In the genomic region with DNA sequence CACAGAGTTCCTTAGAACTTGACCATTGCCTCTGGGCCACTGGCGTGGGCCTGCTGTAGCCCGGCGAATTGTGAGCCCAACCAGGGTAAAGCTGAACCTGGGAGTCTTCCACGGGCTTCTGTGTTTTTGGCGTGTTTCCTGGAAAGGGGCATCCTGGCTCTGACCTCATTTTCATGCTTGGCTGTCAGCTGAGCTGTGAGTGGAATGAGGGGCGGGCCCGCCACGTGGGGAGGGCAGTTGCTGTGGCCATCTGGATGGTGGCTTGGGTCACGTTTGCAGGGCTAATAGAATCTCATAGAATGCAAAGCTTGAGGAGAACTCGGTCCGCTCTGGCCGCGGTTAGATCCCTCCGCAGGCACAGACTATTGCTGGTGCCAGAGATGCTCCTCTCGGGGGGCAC, we compare ENCODE assay signal across 20 cellular contexts.
DNase-seq lines count a peak whose midpoint lies in the region; ATAC-seq and TF ChIP-seq lines count a peak whose summit lies in the region.
"Had no signal": no experiment of that assay in that cellular context is flagged by ENCODE, and none has a peak within 500 bp of the region (broad histone marks: within the 10 kb centered on the region; RNA-seq: fewer than 3 reads in every experiment).

No MANE protein-coding gene starts in this region.

- no peak for ATAC-seq in left ventricle myocardium superior
- ATAC-seq in GM18909 (IDR thresholded peaks at IDR 0.05; ENCODE audit: poor library complexity, unreplicated experiment): no peak
- ATAC-seq in GM21528 (IDR thresholded peaks at IDR 0.05; ENCODE audit: low FRiP score, unreplicated experiment): no peak
- ATAC-seq: HepG2, Right ventricle myocardium inferior had no signal

- intact Hi-C loops in left ventricle myocardium superior (cut with micrococcal nuclease): no loop called here
- intact Hi-C loops in head of caudate nucleus (cut with DNase I): no loop called here

- DNase-seq in right atrium auricular region (ENCODE audit: low spot score) (peak; percentile 34), left ventricle myocardium superior (no peak), head of caudate nucleus (peak in 24 of 42 donors; percentile 4 to 54 (median 29)), renal cortical epithelial cell (ENCODE audit: low read depth) (peak; percentile 32), hippocampal formation (lab: John Stamatoyannopoulos, UW) (no peak)
- DNase-seq: BE2C, DMS79, H9, NCI-H1694, NCI-H2081, NCI-H2171, NCI-H345, NCI-H82, OCI-M1 had no signal

- H3K27me3 ChIP-seq in right atrium auricular region: no peaks in the 10 kb centered on the region
- H3K27me3 ChIP-seq: BE2C had no signal

- no peaks in the 10 kb centered on the region for H3K9me3 ChIP-seq in right atrium auricular region
- H3K9me3 ChIP-seq: BE2C had no signal

- no peaks in the 10 kb centered on the region for H3K36me3 ChIP-seq in right atrium auricular region
- H3K36me3 ChIP-seq: BE2C had no signal

- H3K4me1 ChIP-seq in right atrium auricular region: peaks cover 0 to 8% of the 10 kb centered on the region in 2 donors
- H3K4me1 ChIP-seq: BE2C had no signal

- H3K4me3 ChIP-seq in right atrium auricular region: no peak overlapping the region
- H3K4me3 ChIP-seq: K562 had no signal

- TF ChIP-seq CTCF in right atrium auricular region (IDR thresholded peaks at IDR 0.05): no peak

- no peak overlapping the region for H3K27ac ChIP-seq in right atrium auricular region
- H3K27ac ChIP-seq: HL-60 had no signal

Comparison
In these comparisons a context has a peak if more than half of its experiments do, and no peak if none do; other contexts are left out.
1. DNase-seq: peak in right atrium auricular region (single experiment), head of caudate nucleus (24 of 42) and renal cortical epithelial cell (single experiment); none in left ventricle myocardium superior (single experiment) and hippocampal formation (0 of 2).